ENCODE assay signal across 10 cellular contexts in the genomic region with DNA sequence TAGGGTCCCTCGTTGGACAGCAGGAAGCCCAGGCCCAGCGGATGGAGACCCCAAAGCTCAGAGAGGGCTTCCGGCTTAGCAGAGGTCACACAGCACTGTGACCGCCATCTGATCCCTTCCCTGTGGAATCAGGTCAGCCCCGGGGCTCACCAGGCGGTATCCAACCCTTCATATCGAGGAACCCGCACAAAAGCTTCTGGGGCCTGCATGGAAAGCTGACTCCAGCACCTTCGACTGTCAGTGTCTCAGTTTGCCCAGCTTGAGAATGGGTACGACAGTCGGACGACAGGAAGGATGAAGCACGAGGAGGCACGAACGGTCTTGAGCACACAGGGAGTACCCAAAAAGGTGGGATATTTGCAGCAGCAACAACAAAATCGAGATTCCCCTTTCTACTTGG. TPM values are rescaled to one million over a fixed set of nuclear protein-coding genes. Genes with fewer than 3 reads are reported as not detected.
A peak's percentile ranks its signal among the peaks of the same experiment; 100 is the strongest.
DNase-seq lines count a peak whose midpoint lies in the region; ATAC-seq and TF ChIP-seq lines count a peak whose summit lies in the region.
"Had no signal": no experiment of that assay in that cellular context is flagged by ENCODE, and none has a peak within 500 bp of the region (broad histone marks: within the 10 kb centered on the region; RNA-seq: fewer than 3 reads in every experiment).

No MANE protein-coding gene starts in this region.

- peak overlapping the region; percentile 78 for H3K4me3 Mint-ChIP-seq in activated CD8-positive, alpha-beta memory T cell treated with anti-CD3 and anti-CD28 coated beads, Interleukin-2, amount 10 ng/mL, durations not matched to agents 7 days and 5 days
- H3K4me3 Mint-ChIP-seq in T-cell (peak overlapping the region; percentile 89 to 91 (median 90)), endothelial cell (ENCODE audit: unreplicated experiment) (peak overlapping the region; percentile 69)
- H3K4me3 Mint-ChIP-seq in stimulated activated effector memory CD8-positive, alpha-beta T cell treated with anti-CD3 and anti-CD28 coated beads, Interleukin-12 subunit alpha, Interleukin-12 subunit beta, amount 100 ng/mL, for 72 hours: peak overlapping the region; percentile 78

- no peak for DNase-seq in activated CD8-positive, alpha-beta memory T cell treated with anti-CD3 and anti-CD28 coated beads, Interleukin-2, amount 10 ng/mL, durations not matched to agents 7 days and 5 days
- no peak for DNase-seq in activated CD8-positive, alpha-beta memory T cell treated with anti-CD3 and anti-CD28 coated beads for 24 hours
- DNase-seq in T-cell: no peak
- no peak for DNase-seq in endothelial cell (ENCODE audit: low spot score)
- DNase-seq in stimulated activated effector memory CD8-positive, alpha-beta T cell treated with anti-CD3 and anti-CD28 coated beads, Interleukin-12 subunit alpha, Interleukin-12 subunit beta, amount 100 ng/mL, for 72 hours (ENCODE audit: low spot score in 2 of 2): no peak
- no peak for DNase-seq in C1 segment of cervical spinal cord (lab: John Stamatoyannopoulos, UW)
- no peak for DNase-seq in SHP77 (lab: John Stamatoyannopoulos, UW)
- DNase-seq: aorta, NCI-H446 treated with DMSO at 0.1 percent for 48 hours had no signal

- H3K4me1 Mint-ChIP-seq in activated CD8-positive, alpha-beta memory T cell treated with anti-CD3 and anti-CD28 coated beads, Interleukin-2, amount 10 ng/mL, durations not matched to agents 7 days and 5 days: peaks cover 37% of the 10 kb centered on the region
- peaks cover 46 to 58% (median 47%) of the 10 kb centered on the region in 3 donors for H3K4me1 Mint-ChIP-seq in T-cell
- H3K4me1 Mint-ChIP-seq in endothelial cell (ENCODE audit: unreplicated experiment): peaks cover 10% of the 10 kb centered on the region
- H3K4me1 Mint-ChIP-seq in stimulated activated effector memory CD8-positive, alpha-beta T cell treated with anti-CD3 and anti-CD28 coated beads, Interleukin-12 subunit alpha, Interleukin-12 subunit beta, amount 100 ng/mL, for 72 hours: peaks cover 44% of the 10 kb centered on the region

- CTCF ChIA-PET in activated CD8-positive, alpha-beta memory T cell treated with anti-CD3 and anti-CD28 coated beads, Interleukin-2, amount 10 ng/mL, durations not matched to agents 7 days and 5 days (lab: Charles Lee): interaction anchor here (0.5 to 2.2 kb wide), 6 partner anchors 16 to 172 kb away, joined by 3 to 8 read pairs (median 4); no protein-coding TSS in a partner anchor
- CTCF ChIA-PET in T-cell (lab: Charles Lee): no interaction called here

- POLR2A ChIA-PET in T-cell (lab: Charles Lee): no interaction called here

- no peak for ATAC-seq in activated CD8-positive, alpha-beta memory T cell treated with anti-CD3 and anti-CD28 coated beads, Interleukin-2, amount 10 ng/mL, durations not matched to agents 7 days and 5 days
- ATAC-seq in T-cell (replicated peaks in 1 of 4) (no peak), GM21723 (IDR thresholded peaks at IDR 0.05; ENCODE audit: unreplicated experiment) (no peak)
- ATAC-seq in stimulated activated effector memory CD8-positive, alpha-beta T cell treated with anti-CD3 and anti-CD28 coated beads, Interleukin-12 subunit alpha, Interleukin-12 subunit beta, amount 100 ng/mL, for 72 hours: no peak

- peak overlapping the region; percentile 84 for H3K27ac Mint-ChIP-seq in activated CD8-positive, alpha-beta memory T cell treated with anti-CD3 and anti-CD28 coated beads, Interleukin-2, amount 10 ng/mL, durations not matched to agents 7 days and 5 days
- H3K27ac Mint-ChIP-seq in T-cell (peak overlapping the region; percentile 93 to 96), endothelial cell (ENCODE audit: unreplicated experiment) (no peak overlapping the region)
- peak overlapping the region; percentile 90 for H3K27ac Mint-ChIP-seq in stimulated activated effector memory CD8-positive, alpha-beta T cell treated with anti-CD3 and anti-CD28 coated beads, Interleukin-12 subunit alpha, Interleukin-12 subunit beta, amount 100 ng/mL, for 72 hours

- no peaks in the 10 kb centered on the region for H3K9me3 Mint-ChIP-seq in activated CD8-positive, alpha-beta memory T cell treated with anti-CD3 and anti-CD28 coated beads, Interleukin-2, amount 10 ng/mL, durations not matched to agents 7 days and 5 days (ENCODE audit: low read depth)
- H3K9me3 Mint-ChIP-seq in T-cell (no peaks in the 10 kb centered on the region), endothelial cell (ENCODE audit: unreplicated experiment) (no peaks in the 10 kb centered on the region)
- no peaks in the 10 kb centered on the region for H3K9me3 Mint-ChIP-seq in stimulated activated effector memory CD8-positive, alpha-beta T cell treated with anti-CD3 and anti-CD28 coated beads, Interleukin-12 subunit alpha, Interleukin-12 subunit beta, amount 100 ng/mL, for 72 hours

- H3K36me3 Mint-ChIP-seq in activated CD8-positive, alpha-beta memory T cell treated with anti-CD3 and anti-CD28 coated beads, Interleukin-2, amount 10 ng/mL, durations not matched to agents 7 days and 5 days: peaks cover 33% of the 10 kb centered on the region
- H3K36me3 Mint-ChIP-seq in T-cell: peaks cover 36% of the 10 kb centered on the region
- peaks cover 19% of the 10 kb centered on the region for H3K36me3 Mint-ChIP-seq in endothelial cell (ENCODE audit: low read depth, unreplicated experiment)
- peaks cover 70% of the 10 kb centered on the region for H3K36me3 Mint-ChIP-seq in stimulated activated effector memory CD8-positive, alpha-beta T cell treated with anti-CD3 and anti-CD28 coated beads, Interleukin-12 subunit alpha, Interleukin-12 subunit beta, amount 100 ng/mL, for 72 hours

- no peak for TF ChIP-seq CTCF in endothelial cell (IDR thresholded peaks at IDR 0.05; ENCODE audit: unreplicated experiment)

- no peaks in the 10 kb centered on the region for H3K27me3 Mint-ChIP-seq in activated CD8-positive, alpha-beta memory T cell treated with anti-CD3 and anti-CD28 coated beads, Interleukin-2, amount 10 ng/mL, durations not matched to agents 7 days and 5 days
- H3K27me3 Mint-ChIP-seq in T-cell (no peaks in the 10 kb centered on the region), endothelial cell (ENCODE audit: unreplicated experiment) (peaks cover 10% of the 10 kb centered on the region)

RNA-seq across cellular contexts. Expression of gene TLE5, which starts 2.6 kb away (rescaled TPM):
- 100 to 1,000 TPM; 508 to 583 TPM for total RNA-seq in activated CD8-positive, alpha-beta memory T cell treated with anti-CD3 and anti-CD28 coated beads, Interleukin-2, amount 10 ng/mL, durations not matched to agents 7 days and 5 days
- 1,000 to 10,000 TPM in 3 of 5 donors, 100 to 1,000 TPM in 2; 777 to 1,202 (median 1,047) TPM for total RNA-seq in T-cell
- total RNA-seq in endothelial cell (ENCODE audit: unreplicated experiment): 343 TPM

RNA-seq across cellular contexts. Expression of gene TLE2, which starts 30.6 kb away (rescaled TPM):
- 1 to 10 TPM in 1 of 2 experiments, under 1 TPM in 1; 0.47 to 1.0 TPM for total RNA-seq in activated CD8-positive, alpha-beta memory T cell treated with anti-CD3 and anti-CD28 coated beads, Interleukin-2, amount 10 ng/mL, durations not matched to agents 7 days and 5 days
- total RNA-seq in T-cell: 10 to 100 TPM; 16.7 to 29.7 (median 21.5) TPM
- 5.7 TPM for total RNA-seq in endothelial cell (ENCODE audit: unreplicated experiment)

RNA-seq across cellular contexts. Expression of gene GNA11, which starts 34.5 kb away (rescaled TPM):
- 1 to 10 TPM in 1 of 2 experiments, under 1 TPM in 1; 0.50 to 1.2 TPM for total RNA-seq in activated CD8-positive, alpha-beta memory T cell treated with anti-CD3 and anti-CD28 coated beads, Interleukin-2, amount 10 ng/mL, durations not matched to agents 7 days and 5 days
- total RNA-seq in T-cell: 1 to 10 TPM; 2.3 to 6.3 (median 4.0) TPM
- total RNA-seq in endothelial cell (ENCODE audit: unreplicated experiment): 35.8 TPM
